Comparison of ENCODE assay signal across 35 cellular contexts in the genomic region with DNA sequence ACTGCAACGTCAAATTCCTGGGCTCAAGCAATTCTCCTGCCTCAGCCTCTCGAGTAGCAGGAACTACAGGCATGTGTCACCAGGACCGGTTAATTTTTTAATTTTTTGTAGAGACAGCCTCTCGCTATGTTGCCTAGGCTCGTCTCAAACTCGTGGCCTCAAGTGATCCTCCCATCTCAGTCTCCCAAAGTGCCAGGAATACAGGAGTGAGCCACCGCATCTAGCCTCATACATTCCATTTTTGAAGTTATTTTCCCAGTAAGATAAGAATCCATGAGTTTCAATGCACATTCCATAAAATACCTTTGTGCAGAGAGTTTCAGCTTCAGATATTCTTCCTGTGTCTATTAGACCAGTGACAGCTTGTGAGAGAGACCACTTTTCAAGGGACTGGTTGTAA.
"Had no signal": no experiment of that assay in that cellular context is flagged by ENCODE, and none has a peak within 500 bp of the region (broad histone marks: within the 10 kb centered on the region; RNA-seq: fewer than 3 reads in every experiment).

No MANE protein-coding gene starts in this region.

- DNase-seq: Karpas-422, Kasumi-1, KG1, MG63, MM.1S, MV-4-11, NCI-H1048, NCI-H1092, NCI-H1092 treated with DMSO at 0.1 percent for 48 hours, NCI-H1105, NCI-H1105 treated with DMSO at 0.1 percent for 48 hours, NCI-H1417, NCI-H1417 treated with DMSO at 0.1 percent for 48 hours, NCI-H1436, NCI-H1436 treated with DMSO at 0.1 percent for 48 hours, NCI-H146, NCI-H1694, NCI-H1694 treated with DMSO at 0.1 percent for 48 hours, NCI-H187, NCI-H187 treated with DMSO at 0.1 percent for 48 hours, NCI-H1930, NCI-H2029, NCI-H2029 treated with DMSO at 0.1 percent for 48 hours, NCI-H2081, NCI-H2081 treated with DMSO at 0.1 percent for 48 hours, NCI-H2107, NCI-H2171, NCI-H2171 treated with DMSO at 0.1 percent for 48 hours, NCI-H2227 treated with DMSO at 0.1 percent for 48 hours, NCI-H226, NCI-H345, NCI-H446, NCI-H446 treated with DMSO at 0.1 percent for 48 hours, NCI-H510A had no signal

- H3K9ac ChIP-seq: KMS-11 had no signal

- H3K4me3 ChIP-seq: MG63 had no signal

- H3K4me2 ChIP-seq: KMS-11 had no signal

- H3K27me3 ChIP-seq: MG63 had no signal

- H3K27ac ChIP-seq: KMS-11 had no signal
